Comparison of ENCODE assay signal across 18 cellular contexts in genomic region chr7:100342761-100343160, GRCh38. TPM values are rescaled to one million over a fixed set of nuclear protein-coding genes. Genes with fewer than 3 reads are reported as not detected.
DNase-seq lines count a peak whose midpoint lies in the region; ATAC-seq and TF ChIP-seq lines count a peak whose summit lies in the region.
"Had no signal": no experiment of that assay in that cellular context is flagged by ENCODE, and none has a peak within 500 bp of the region (broad histone marks: within the 10 kb centered on the region; RNA-seq: fewer than 3 reads in every experiment).

No MANE protein-coding gene starts in this region.

- no peaks in the 10 kb centered on the region for H3K9me3 Mint-ChIP-seq in activated naive CD4-positive, alpha-beta T cell treated with anti-CD3 and anti-CD28 coated beads, Interleukin-2, amount 50 U/mL, for 24 hours
- H3K9me3 Mint-ChIP-seq in activated CD4-positive, alpha-beta memory T cell treated with anti-CD3 and anti-CD28 coated beads, Interleukin-2, amount 10 ng/mL, durations not matched to agents 7 days and 5 days, result no peaks in the 10 kb centered on the region
- H3K9me3 Mint-ChIP-seq in WTC11, result no peaks in the 10 kb centered on the region
- H3K9me3 Mint-ChIP-seq: nephron had no signal

- no peak overlapping the region for H3K4me3 Mint-ChIP-seq in activated naive CD4-positive, alpha-beta T cell treated with anti-CD3 and anti-CD28 coated beads, Interleukin-2, amount 50 U/mL, for 24 hours
- H3K4me3 Mint-ChIP-seq in activated CD4-positive, alpha-beta memory T cell treated with anti-CD3 and anti-CD28 coated beads, Interleukin-2, amount 10 ng/mL, durations not matched to agents 7 days and 5 days, result no peak overlapping the region
- no peak overlapping the region for H3K4me3 Mint-ChIP-seq in WTC11
- H3K4me3 Mint-ChIP-seq: nephron had no signal

- intact Hi-C loops in heart right ventricle (cut with DNase I), result loop anchor here in 2 of 10 donors (10.0 kb wide), 1 partner anchor 208 kb away; no protein-coding TSS in a partner anchor
- intact Hi-C loops in spleen (cut with DNase I; ENCODE audit: low total_unique reads), result loop anchor here (10.0 kb wide), 1 partner anchor 208 kb away; no protein-coding TSS in a partner anchor
- intact Hi-C loops in left colon (cut with DNase I, micrococcal nuclease), result no loop called here

- H3K4me1 ChIP-seq in heart right ventricle (peaks cover 0 to 34% (median 16%) of the 10 kb centered on the region in 9 donors), spleen (peaks cover 4 to 56% (median 20%) of the 10 kb centered on the region in 6 donors)

- H3K9me3 ChIP-seq in heart right ventricle, result no peaks in the 10 kb centered on the region
- no peaks in the 10 kb centered on the region for H3K9me3 ChIP-seq in spleen
- H3K9me3 ChIP-seq: lower lobe of right lung, vagina had no signal

- CTCF ChIA-PET in activated CD4-positive, alpha-beta memory T cell treated with anti-CD3 and anti-CD28 coated beads, Interleukin-2, amount 10 ng/mL, durations not matched to agents 7 days and 5 days (lab: Charles Lee), result interaction anchor here (1.5 kb wide), 1 partner anchor 209 kb away, joined by 5 read pairs; no protein-coding TSS in a partner anchor
- CTCF ChIA-PET in WTC11 (lab: Charles Lee), result interaction anchor here (0.6 to 2.6 kb wide), 2 partner anchors 212 kb away, joined by 3 to 6 read pairs; no protein-coding TSS in a partner anchor

- peaks cover 45% of the 10 kb centered on the region for H3K4me1 Mint-ChIP-seq in activated naive CD4-positive, alpha-beta T cell treated with anti-CD3 and anti-CD28 coated beads, Interleukin-2, amount 50 U/mL, for 24 hours
- H3K4me1 Mint-ChIP-seq in activated CD4-positive, alpha-beta memory T cell treated with anti-CD3 and anti-CD28 coated beads, Interleukin-2, amount 10 ng/mL, durations not matched to agents 7 days and 5 days, result peaks cover 49% of the 10 kb centered on the region
- peaks cover 2% of the 10 kb centered on the region; the same call in 1 of the 2 replicates for H3K4me1 Mint-ChIP-seq in WTC11
- H3K4me1 Mint-ChIP-seq: nephron had no signal

- H3K27ac ChIP-seq in heart right ventricle (peak overlapping the region in 6 of 10 donors; percentile 9 to 37 (median 22)), spleen (peak overlapping the region in 2 of 8 donors; percentile 37 to 38)
- H3K27ac ChIP-seq: lower lobe of right lung, vagina had no signal

- H3K27me3 ChIP-seq in heart right ventricle (no peaks in the 10 kb centered on the region), spleen (replicated peaks in 1 of 7) (no peaks in the 10 kb centered on the region)
- H3K27me3 ChIP-seq: vagina had no signal

- TF ChIP-seq POLR2A in spleen (IDR thresholded peaks at IDR 0.05), result no peak

- TF ChIP-seq CTCF in heart right ventricle (IDR thresholded peaks at IDR 0.05) (no peak), spleen (IDR thresholded peaks at IDR 0.05 in 8 of 11, conservative IDR thresholded peaks at IDR 0.05 in 3 of 11) (no peak), WTC11 (IDR thresholded peaks at IDR 0.05) (no peak)

- no peak for DNase-seq in activated naive CD4-positive, alpha-beta T cell treated with Interleukin-2 at 50 U/mL for 16 hours
- no peak for DNase-seq in activated CD4-positive, alpha-beta memory T cell treated with anti-CD3 and anti-CD28 coated beads, Interleukin-2, amount 10 ng/mL, durations not matched to agents 7 days and 5 days
- DNase-seq in heart right ventricle (peak in 1 of 2 donors; percentile 37), spleen (peak; percentile 44), WTC11 (ENCODE audit: low spot score) (no peak), NCI-H2227 (lab: John Stamatoyannopoulos, UW; ENCODE audit: unreplicated experiment) (no peak), left colon (no peak)
- DNase-seq: ACHN, foreskin melanocyte, lower lobe of right lung, NCI-H146, NCI-H345, T-helper 2 cell had no signal

- no peaks in the 10 kb centered on the region for H3K27me3 Mint-ChIP-seq in activated naive CD4-positive, alpha-beta T cell treated with anti-CD3 and anti-CD28 coated beads, Interleukin-2, amount 50 U/mL, for 24 hours
- H3K27me3 Mint-ChIP-seq in activated CD4-positive, alpha-beta memory T cell treated with anti-CD3 and anti-CD28 coated beads, Interleukin-2, amount 10 ng/mL, durations not matched to agents 7 days and 5 days, result no peaks in the 10 kb centered on the region
- no peaks in the 10 kb centered on the region for H3K27me3 Mint-ChIP-seq in WTC11 (ENCODE audit: low read depth)

- H3K36me3 Mint-ChIP-seq in activated naive CD4-positive, alpha-beta T cell treated with anti-CD3 and anti-CD28 coated beads, Interleukin-2, amount 50 U/mL, for 24 hours, result peaks cover 7% of the 10 kb centered on the region
- peaks cover 60% of the 10 kb centered on the region for H3K36me3 Mint-ChIP-seq in activated CD4-positive, alpha-beta memory T cell treated with anti-CD3 and anti-CD28 coated beads, Interleukin-2, amount 10 ng/mL, durations not matched to agents 7 days and 5 days (ENCODE audit: low read depth)
- peaks cover 73% of the 10 kb centered on the region for H3K36me3 Mint-ChIP-seq in WTC11

- no peak overlapping the region for H3K4me3 ChIP-seq in heart right ventricle
- H3K4me3 ChIP-seq in spleen, result no peak overlapping the region
- H3K4me3 ChIP-seq: lower lobe of right lung, vagina had no signal

- POLR2A ChIA-PET in activated CD4-positive, alpha-beta memory T cell treated with anti-CD3 and anti-CD28 coated beads, Interleukin-2, amount 10 ng/mL, durations not matched to agents 7 days and 5 days (lab: Charles Lee), result no interaction called here
- POLR2A ChIA-PET in WTC11 (lab: Charles Lee), result no interaction called here

- H3K36me3 ChIP-seq in heart right ventricle (peaks cover 0 to 84% (median 17%) of the 10 kb centered on the region in 9 donors), spleen (peaks cover 3 to 82% (median 34%) of the 10 kb centered on the region in 6 donors)

- WGBS in heart right ventricle, 2 donors, result 45 to 48% methylated on average over 6 of the region's 6 CpGs
- 77 to 81% (median 80%) methylated on average over 6 of the region's 6 CpGs for WGBS in spleen, 5 donors

- peak overlapping the region; percentile 2 for H3K27ac Mint-ChIP-seq in activated naive CD4-positive, alpha-beta T cell treated with anti-CD3 and anti-CD28 coated beads, Interleukin-2, amount 50 U/mL, for 24 hours
- H3K27ac Mint-ChIP-seq in activated CD4-positive, alpha-beta memory T cell treated with anti-CD3 and anti-CD28 coated beads, Interleukin-2, amount 10 ng/mL, durations not matched to agents 7 days and 5 days, result peak overlapping the region; percentile 29
- no peak overlapping the region; the same call in 1 of the 2 replicates for H3K27ac Mint-ChIP-seq in WTC11

- ATAC-seq in heart right ventricle (peak in 6 of 8 donors; percentile 31 to 72 (median 56)), WTC11 (no peak), left colon (no peak)
- ATAC-seq: lower lobe of right lung had no signal

TF ChIP-seq in WTC11, 78 proteins besides CTCF, POLR2A, EP300 and RAD21:
- TF ChIP-seq CREB1 (CRISPR knock-in tag; IDR thresholded peaks at IDR 0.05), result no peak

RNA-seq across cellular contexts. Expression of gene PILRB, which starts 15.2 kb away (rescaled TPM):
- 10 to 100 TPM; 39.8 to 40.6 TPM for total RNA-seq in activated CD4-positive, alpha-beta memory T cell treated with anti-CD3 and anti-CD28 coated beads, Interleukin-2, amount 10 ng/mL, durations not matched to agents 7 days and 5 days
- total RNA-seq in heart right ventricle, result 10 to 100 TPM in 6 of 10 donors, 1 to 10 TPM in 4; 7.3 to 15.5 (median 10.5) TPM
- polyA plus RNA-seq in heart right ventricle, result 10 to 100 TPM; 14.5 to 69.1 TPM
- 100 to 1,000 TPM in 2 of 7 donors, 10 to 100 TPM in 5; 66.2 to 114 (median 70.5) TPM for total RNA-seq in spleen
- polyA plus RNA-seq in spleen, result 10 to 100 TPM; 56.8 to 97.5 (median 95.0) TPM
- 30.2 to 35.8 TPM (median 30.7 TPM) in 3 replicates for total RNA-seq in WTC11 (2021)
- 10 to 100 TPM; 36.1 to 45.0 TPM for total RNA-seq in left colon

RNA-seq across cellular contexts. Expression of gene PILRA, which starts 30.5 kb away (rescaled TPM):
- 1 to 10 TPM; 1.3 to 1.5 TPM for total RNA-seq in activated CD4-positive, alpha-beta memory T cell treated with anti-CD3 and anti-CD28 coated beads, Interleukin-2, amount 10 ng/mL, durations not matched to agents 7 days and 5 days
- total RNA-seq in heart right ventricle (10 to 100 TPM in 1 of 10 donors, 1 to 10 TPM in 9; 1.1 to 12.4 (median 2.5) TPM), spleen (10 to 100 TPM; 19.8 to 61.1 (median 30.9) TPM), WTC11 (2021) (1.8 to 3.2 TPM (median 3.0 TPM) in 3 replicates), left colon (1 to 10 TPM; 1.9 to 5.2 TPM)
- polyA plus RNA-seq in heart right ventricle (1 to 10 TPM; 2.9 to 4.2 TPM), spleen (10 to 100 TPM in 2 of 3 donors, 1 to 10 TPM in 1; 5.8 to 18.8 (median 11.7) TPM)
- total RNA-seq: LHCN-M2 had no signal

RNA-seq across cellular contexts. Expression of gene SPDYE3, which starts 35.3 kb away (rescaled TPM):
- total RNA-seq in activated CD4-positive, alpha-beta memory T cell treated with anti-CD3 and anti-CD28 coated beads, Interleukin-2, amount 10 ng/mL, durations not matched to agents 7 days and 5 days, result not detected
- total RNA-seq in heart right ventricle (not detected), spleen (not detected), WTC11 (2021) (not detected in 3 replicates), left colon (not detected)
- polyA plus RNA-seq in heart right ventricle (under 1 TPM; 0.04 to 0.15 TPM), spleen (under 1 TPM; 0.09 to 0.22 (median 0.15) TPM)
- total RNA-seq: H1, LHCN-M2, lower lobe of right lung, vagina had no signal
- polyA plus RNA-seq: H1 had no signal

Comparison
In these comparisons a context has a peak if more than half of its experiments do, and no peak if none do; other contexts are left out.
1. ATAC-seq: peak in heart right ventricle (6 of 8); none in WTC11 (single experiment) and left colon (single experiment).